ENCODE assay signal across 8 cellular contexts in the genomic region with DNA sequence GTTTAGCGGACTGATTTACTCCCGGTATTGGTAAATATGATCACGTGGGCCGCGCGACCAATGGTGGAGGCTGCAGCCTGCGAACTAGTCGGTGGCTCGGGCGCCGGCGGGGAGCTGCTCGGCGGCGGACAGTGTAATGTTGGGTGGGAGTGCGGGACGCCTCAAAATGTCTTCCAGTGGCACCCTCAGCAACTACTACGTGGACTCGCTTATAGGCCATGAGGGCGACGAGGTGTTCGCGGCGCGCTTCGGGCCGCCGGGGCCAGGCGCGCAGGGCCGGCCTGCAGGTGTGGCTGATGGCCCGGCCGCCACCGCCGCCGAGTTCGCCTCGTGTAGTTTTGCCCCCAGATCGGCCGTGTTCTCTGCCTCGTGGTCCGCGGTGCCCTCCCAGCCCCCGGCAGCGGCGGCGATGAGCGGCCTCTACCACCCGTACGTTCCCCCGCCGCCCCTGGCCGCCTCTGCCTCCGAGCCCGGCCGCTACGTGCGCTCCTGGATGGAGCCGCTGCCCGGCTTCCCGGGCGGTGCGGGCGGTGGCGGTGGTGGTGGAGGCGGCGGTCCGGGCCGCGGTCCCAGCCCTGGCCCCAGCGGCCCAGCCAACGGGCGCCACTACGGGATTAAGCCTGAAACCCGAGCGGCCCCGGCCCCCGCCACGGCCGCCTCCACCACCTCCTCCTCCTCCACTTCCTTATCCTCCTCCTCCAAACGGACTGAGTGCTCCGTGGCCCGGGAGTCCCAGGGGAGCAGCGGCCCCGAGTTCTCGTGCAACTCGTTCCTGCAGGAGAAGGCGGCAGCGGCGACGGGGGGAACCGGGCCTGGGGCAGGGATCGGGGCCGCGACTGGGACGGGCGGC. TPM values are rescaled to one million over a fixed set of nuclear protein-coding genes. Genes with fewer than 3 reads are reported as not detected.
DNase-seq lines count a peak whose midpoint lies in the region; ATAC-seq and TF ChIP-seq lines count a peak whose summit lies in the region.

A gene (plus strand): TSS at position 87 of the 850 bp plus-strand sequence. CDS start 50 bp downstream, at position 137.

- H3K27ac ChIP-seq in mesendoderm (ENCODE audit: low read depth, low read length) (no peak within 1 kb of the TSS), upper lobe of right lung (no peak within 1 kb of the TSS)

- intact Hi-C loops in upper lobe of right lung (cut with DNase I): no loop called here

- no peak for TF ChIP-seq CTCF in AG04449 (IDR thresholded peaks at IDR 0.05; ENCODE audit: insufficient read depth, low read length, missing control alignments)
- no peak for TF ChIP-seq CTCF in HFFc6 (IDR thresholded peaks at IDR 0.05)
- TF ChIP-seq CTCF in upper lobe of right lung (IDR thresholded peaks at IDR 0.05): no peak

- peak within 1 kb of the TSS; percentile 63 for H3K4me3 ChIP-seq in AG04449 (ENCODE audit: low read depth, low read length)
- no peak within 1 kb of the TSS for H3K4me3 ChIP-seq in mesendoderm (ENCODE audit: low read length)
- peak within 1 kb of the TSS; percentile 32 for H3K4me3 ChIP-seq in upper lobe of right lung

- no peak within 1 kb of the TSS for H2BK120ac ChIP-seq in mesendoderm (ENCODE audit: low read depth, low read length)

- ATAC-seq in upper lobe of right lung: peak; percentile 10
- ATAC-seq in HG02981 (IDR thresholded peaks at IDR 0.05; ENCODE audit: unreplicated experiment): no peak

- POLR2A ChIA-PET in AG04449 (lab: Yijun Ruan, JAX): no interaction called here

- peaks cover 82% of the 10 kb centered on the region for H3K27me3 ChIP-seq in mesendoderm (ENCODE audit: insufficient read depth, low read length, poor library complexity)
- peaks cover 99% of the 10 kb centered on the region for H3K27me3 ChIP-seq in upper lobe of right lung

- no peak within 1 kb of the TSS for H4K5ac ChIP-seq in mesendoderm (ENCODE audit: low read length)

- H3K9me3 ChIP-seq in upper lobe of right lung: no peaks in the 10 kb centered on the region

- no CpG with 5 or more reads among the region's 97 CpGs for WGBS in mesendoderm (ENCODE audit: extremely low coverage, insufficient coverage, low lambda C conversion rate)

- peak within 1 kb of the TSS; percentile 80 for H3K4me2 ChIP-seq in mesendoderm (ENCODE audit: low read length)

- no peak within 1 kb of the TSS for H4K8ac ChIP-seq in mesendoderm (ENCODE audit: low read depth, low read length)

- H3K4me3 Mint-ChIP-seq in HFFc6: peak within 1 kb of the TSS; percentile 67; the same call in 1 of the 2 replicates

- no peak within 1 kb of the TSS for H3K27ac Mint-ChIP-seq in HFFc6

- peaks cover 13% of the 10 kb centered on the region for H3K36me3 Mint-ChIP-seq in HFFc6 (ENCODE audit: low read depth)

- H3K9ac ChIP-seq in mesendoderm (ENCODE audit: low read length): no peak within 1 kb of the TSS

- H3K4ac ChIP-seq in mesendoderm (ENCODE audit: low read depth, low read length): no peak within 1 kb of the TSS

- peaks cover 12% of the 10 kb centered on the region for H3K27me3 Mint-ChIP-seq in HFFc6 (ENCODE audit: insufficient read depth)

- no peak within 1 kb of the TSS for H2AK5ac ChIP-seq in mesendoderm (ENCODE audit: low read length)

- no peak within 1 kb of the TSS for H3K23ac ChIP-seq in mesendoderm (ENCODE audit: low read length)

- no peaks in the 10 kb centered on the region for H3K36me3 ChIP-seq in mesendoderm (ENCODE audit: control insufficient read depth, insufficient read depth, low read length)
- no peaks in the 10 kb centered on the region for H3K36me3 ChIP-seq in upper lobe of right lung

- no peaks in the 10 kb centered on the region for H3K79me2 ChIP-seq in mesendoderm (ENCODE audit: control insufficient read depth, insufficient read depth, low read length)

- H3K4me1 Mint-ChIP-seq in HFFc6 (ENCODE audit: low read depth): peaks cover 12% of the 10 kb centered on the region

- no peak within 1 kb of the TSS for H3K56ac ChIP-seq in mesendoderm (ENCODE audit: low read length)

- no peaks in the 10 kb centered on the region for H3K79me1 ChIP-seq in mesendoderm (ENCODE audit: low read length)

- H3K9me3 Mint-ChIP-seq in HFFc6: no peaks in the 10 kb centered on the region

- no peak within 1 kb of the TSS for H2BK15ac ChIP-seq in mesendoderm (replicated peaks; ENCODE audit: low read depth)

- DNase-seq in AG04449 (ENCODE audit: low read depth, low spot score): no peak
- DNase-seq in HFFc6: no peak
- peak; percentile 25 for DNase-seq in cerebellum (ENCODE audit: low spot score)
- DNase-seq in mesendoderm: peak; percentile 73
- DNase-seq in upper lobe of right lung: no peak
- DNase-seq in midbrain (lab: John Stamatoyannopoulos, UW): no peak
- no peak for DNase-seq in amygdala (lab: John Stamatoyannopoulos, UW)

- H3K4me1 ChIP-seq in mesendoderm (ENCODE audit: control insufficient read depth, low read depth, low read length): no peaks in the 10 kb centered on the region
- peaks cover 11% of the 10 kb centered on the region for H3K4me1 ChIP-seq in upper lobe of right lung

- CTCF ChIA-PET in AG04449 (lab: Yijun Ruan, JAX): interaction anchor here (0.8 to 30.2 kb wide), 8 partner anchors 9 to 1040 kb away, joined by 3 to 1421 read pairs (median 14); no protein-coding TSS in a partner anchor

- no peak within 1 kb of the TSS for H2BK5ac ChIP-seq in mesendoderm (ENCODE audit: low read length)

- H3K18ac ChIP-seq in mesendoderm (ENCODE audit: low read length): no peak within 1 kb of the TSS

RNA-seq across cellular contexts. Expression of the gene that starts here (rescaled TPM):
- total RNA-seq in HFFc6 (2021; fragmentation: NEBNext Ultra II Directional; extraction: Animal tissue kit (Norgen Biotek cat#: 25700)): 1 to 10 TPM; 2.1 to 2.7 (median 2.4) TPM
- not detected for total RNA-seq in cerebellum
- not detected for polyA plus RNA-seq in mesendoderm (2013, experiment 1 of 2)
- not detected for polyA plus RNA-seq in mesendoderm (2013, experiment 2 of 2)
- total RNA-seq in upper lobe of right lung: 1.6 TPM

Comparison
In these comparisons a context has a peak if more than half of its experiments do, and no peak if none do; other contexts are left out.
1. Peak in DNase-seq in cerebellum; RNA of the gene not detected or under 1 TPM.